1 cellular context compared by ENCODE assay signal in genomic region chr9:93095205-93096130, GRCh38.
TF ChIP-seq lines count a peak whose summit lies in the region.

No MANE protein-coding gene starts in this region.

TF ChIP-seq in HCT116, 20 proteins besides CTCF, POLR2A, EP300 and RAD21 (continued from another document):
- TF ChIP-seq, protein P1, sequence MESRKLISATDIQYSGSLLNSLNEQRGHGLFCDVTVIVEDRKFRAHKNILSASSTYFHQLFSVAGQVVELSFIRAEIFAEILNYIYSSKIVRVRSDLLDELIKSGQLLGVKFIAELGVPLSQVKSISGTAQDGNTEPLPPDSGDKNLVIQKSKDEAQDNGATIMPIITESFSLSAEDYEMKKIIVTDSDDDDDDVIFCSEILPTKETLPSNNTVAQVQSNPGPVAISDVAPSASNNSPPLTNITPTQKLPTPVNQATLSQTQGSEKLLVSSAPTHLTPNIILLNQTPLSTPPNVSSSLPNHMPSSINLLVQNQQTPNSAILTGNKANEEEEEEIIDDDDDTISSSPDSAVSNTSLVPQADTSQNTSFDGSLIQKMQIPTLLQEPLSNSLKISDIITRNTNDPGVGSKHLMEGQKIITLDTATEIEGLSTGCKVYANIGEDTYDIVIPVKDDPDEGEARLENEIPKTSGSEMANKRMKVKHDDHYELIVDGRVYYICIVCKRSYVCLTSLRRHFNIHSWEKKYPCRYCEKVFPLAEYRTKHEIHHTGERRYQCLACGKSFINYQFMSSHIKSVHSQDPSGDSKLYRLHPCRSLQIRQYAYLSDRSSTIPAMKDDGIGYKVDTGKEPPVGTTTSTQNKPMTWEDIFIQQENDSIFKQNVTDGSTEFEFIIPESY (IDR thresholded peaks at IDR 0.05; ENCODE audit: extremely low read depth, insufficient replicate concordance, low read length): peak; percentile 38
- no peak for TF ChIP-seq SP1 (IDR thresholded peaks at IDR 0.05; ENCODE audit: low read depth)
- no peak for TF ChIP-seq JUND (IDR thresholded peaks at IDR 0.05)
- TF ChIP-seq SRF (IDR thresholded peaks at IDR 0.05; ENCODE audit: low read depth): no peak
TF ChIP-seq in HCT116: peak in this region for 3.
